ENCODE assay signal across 32 cellular contexts in genomic region chr7:68492359-68492690, GRCh38.
"Had no signal": no experiment of that assay in that cellular context is flagged by ENCODE, and none has a peak within 500 bp of the region (broad histone marks: within the 10 kb centered on the region; RNA-seq: fewer than 3 reads in every experiment).

No MANE protein-coding gene starts in this region.

- H3K27me3 ChIP-seq: adrenal gland, ascending aorta, body of pancreas, brain microvascular endothelial cell, breast epithelium, cardiac muscle cell had no signal

- H3K9me3 ChIP-seq: adrenal gland, ascending aorta, body of pancreas, breast epithelium had no signal

- H3K4me1 ChIP-seq: adrenal gland, ascending aorta, body of pancreas, breast epithelium had no signal

- DNase-seq: activated effector memory CD4-positive, alpha-beta T cell treated with anti-CD3 and anti-CD28 coated beads, Interleukin-2, amount 50 U/mL, for 16 hours; activated effector memory CD4-positive, alpha-beta T cell treated with Interleukin-2 at 50 U/mL for 16 hours; activated gamma-delta T cell; activated gamma-delta T cell treated with Interleukin-2 at 50 U/mL for 16 hours; activated naive CD4-positive, alpha-beta T cell; activated naive CD4-positive, alpha-beta T cell treated with anti-CD3 and anti-CD28 coated beads for 36 hours; activated naive CD4-positive, alpha-beta T cell treated with anti-CD3 and anti-CD28 coated beads, Interleukin-2, amount 10 ng/mL, durations not matched to agents 7 days and 5 days; activated naive CD4-positive, alpha-beta T cell treated with anti-CD3 and anti-CD28 coated beads, Interleukin-2, amount 50 U/mL, for 16 hours; activated naive CD4-positive, alpha-beta T cell treated with Interleukin-2 at 50 U/mL for 16 hours; activated naive CD8-positive, alpha-beta T cell treated with anti-CD3 and anti-CD28 coated beads for 36 hours; activated naive CD8-positive, alpha-beta T cell treated with anti-CD3 and anti-CD28 coated beads, Interleukin-2, amount 10 ng/mL, durations not matched to agents 7 days and 5 days; activated naive CD8-positive, alpha-beta T cell treated with anti-CD3 and anti-CD28 coated beads, Interleukin-2, amount 50 U/mL, for 24 hours; activated T-cell treated with anti-CD3 and anti-CD28 coated beads, Interleukin-2, amount 50 U/mL, for 1 hour; activated T-cell treated with anti-CD3 and anti-CD28 coated beads, Interleukin-2, amount 50 U/mL, for 24 hours; activated T-cell treated with anti-CD3 and anti-CD28 coated beads, Interleukin-2, amount 50 U/mL, for 4 hours; activated T-cell treated with anti-CD3 and anti-CD28 coated beads, Interleukin-2, amount 50 U/mL, for 48 hours; activated T-cell treated with anti-CD3 and anti-CD28 coated beads, Interleukin-2, amount 50 U/mL, for 72 hours; adrenal gland; amniotic stem cell; amygdala; anterior cingulate cortex; aorta; body of pancreas; brain microvascular endothelial cell; caudate nucleus; central memory CD4-positive, alpha-beta T cell; cerebellar nuclear complex had no signal

- H3K36me3 ChIP-seq: adrenal gland, ascending aorta, brain microvascular endothelial cell, breast epithelium, cardiac muscle cell had no signal

- ATAC-seq: activated naive CD4-positive, alpha-beta T cell treated with anti-CD3 and anti-CD28 coated beads, Interleukin-2, amount 50 U/mL, for 72 hours; activated naive CD8-positive, alpha-beta T cell treated with anti-CD3 and anti-CD28 coated beads, Interleukin-2, amount 50 U/mL, for 24 hours; activated T-cell treated with anti-CD3 and anti-CD28 coated beads, Interleukin-2, amount 50 U/mL, for 4 hours; activated T-cell treated with anti-CD3 and anti-CD28 coated beads, Interleukin-2, amount 50 U/mL, for 72 hours; activated T-helper 17 cell treated with anti-CD3 and anti-CD28 coated beads, Interleukin-2, amount 50 U/mL, for 72 hours; body of pancreas had no signal

- H3K4me3 ChIP-seq: adrenal gland, ascending aorta, body of pancreas, breast epithelium, cardiac muscle cell had no signal

- H3K27ac ChIP-seq: adrenal gland, ascending aorta, body of pancreas, brain microvascular endothelial cell, breast epithelium, cardiac muscle cell had no signal
